Comparison of ENCODE assay signal across 16 cellular contexts in genomic region chr5:124790261-124790894, GRCh38. TPM values are rescaled to one million over a fixed set of nuclear protein-coding genes. Genes with fewer than 3 reads are reported as not detected.
A peak's percentile ranks its signal among the peaks of the same experiment; 100 is the strongest.
DNase-seq lines count a peak whose midpoint lies in the region; ATAC-seq, FAIRE-seq and TF ChIP-seq lines count a peak whose summit lies in the region.
"Had no signal": no experiment of that assay in that cellular context is flagged by ENCODE, and none has a peak within 500 bp of the region (broad histone marks: within the 10 kb centered on the region; RNA-seq: fewer than 3 reads in every experiment).

No MANE protein-coding gene starts in this region.

- BruUV-seq in PC-3 (replicated peaks; lab: Mats Ljungman, UMichigan) (no TSS peak), endothelial cell of umbilical vein (replicated peaks; lab: Mats Ljungman, UMichigan) (no TSS peak)

- FAIRE-seq in endothelial cell of umbilical vein (lab: Jason Lieb, UNC) = no peak

- H3F3A ChIP-seq in PC-3 (ENCODE audit: low read length, unreplicated experiment) = no peaks in the 10 kb centered on the region

- H3K9me1 ChIP-seq in endothelial cell of umbilical vein (replicated peaks; ENCODE audit: control insufficient read depth, extremely low read depth, insufficient read depth, low read length) = no peaks in the 10 kb centered on the region

- no peak for TF ChIP-seq POLR2A in endothelial cell of umbilical vein (IDR thresholded peaks at IDR 0.05; ENCODE audit: low read depth, low read length)

- no peak overlapping the region for H3K27ac Mint-ChIP-seq in T-helper 17 cell

- H4K20me1 ChIP-seq in PC-3 (ENCODE audit: low read length) (no peaks in the 10 kb centered on the region), endothelial cell of umbilical vein (replicated peaks; ENCODE audit: control insufficient read depth, extremely low read depth, insufficient read depth, low read length) (no peaks in the 10 kb centered on the region)

- intact Hi-C loops in PC-3 (cut with micrococcal nuclease) (loop anchor here (2.0 kb wide), 1 partner anchor 44 kb away; the partner anchor contains the start of gene ZNF608), endothelial cell of umbilical vein (cut with micrococcal nuclease) (no loop called here)

- no peak overlapping the region for H2AFZ ChIP-seq in PC-3 (ENCODE audit: low read length)
- H2AFZ ChIP-seq in endothelial cell of umbilical vein (ENCODE audit: low read depth, low read length) = no peak overlapping the region

- H3K27me3 Mint-ChIP-seq in T-helper 17 cell = no peaks in the 10 kb centered on the region

- H3K9me3 ChIP-seq in PC-3 (ENCODE audit: low read length) = no peaks in the 10 kb centered on the region
- H3K9me3 ChIP-seq in endothelial cell of umbilical vein (replicated peaks; ENCODE audit: control insufficient read depth, insufficient read depth, low read length) = no peaks in the 10 kb centered on the region
- H3K9me3 ChIP-seq in mucosa of rectum (ENCODE audit: control insufficient read depth in 2 of 2, low read length in 2 of 2) = no peaks in the 10 kb centered on the region
- H3K9me3 ChIP-seq in T-helper 17 cell (ENCODE audit: control insufficient read depth, low read length, poor library complexity, severe bottlenecking) = no peaks in the 10 kb centered on the region

- DNase-seq in AG08396 (ENCODE audit: low spot score) (peak; percentile 17), PC-3 (peak; percentile 29), endothelial cell of umbilical vein (ENCODE audit: low read depth, low spot score) (peak; percentile 21), DMS53 (lab: John Stamatoyannopoulos, UW) (no peak), T-helper 17 cell (no peak), ecto neural progenitor cell (ENCODE audit: low spot score) (no peak)
- DNase-seq in activated CD8-positive, alpha-beta memory T cell treated with anti-CD3 and anti-CD28 coated beads, Interleukin-2, amount 50 U/mL, for 48 hours = no peak
- DNase-seq: activated CD4-positive, alpha-beta T cell treated with anti-CD3 and anti-CD28 coated beads for 4 hours; activated T-cell treated with anti-CD3 and anti-CD28 coated beads, Interleukin-2, amount 50 U/mL, for 4 hours; effector CD8-positive, alpha-beta T cell; NCI-H510A; stimulated activated CD4-positive, alpha-beta T cell treated with anti-CD3 and anti-CD28 coated beads, Interleukin-12 subunit alpha, Interleukin-12 subunit beta, amount 100 ng/mL, for 4 hours had no signal

- no peaks in the 10 kb centered on the region for H3K27me3 ChIP-seq in PC-3 (ENCODE audit: low read length)
- no peaks in the 10 kb centered on the region for H3K27me3 ChIP-seq in endothelial cell of umbilical vein (ENCODE audit: control insufficient read depth in 2 of 2, insufficient read depth in 2 of 2, low read length in 2 of 2)
- no peaks in the 10 kb centered on the region for H3K27me3 ChIP-seq in mucosa of rectum (ENCODE audit: control insufficient read depth in 2 of 2, insufficient read depth in 2 of 2, low read length in 2 of 2)

- dilution Hi-C loops in endothelial cell of umbilical vein (cut with MboI; ENCODE audit: extremely low pct_ligation_motif_present, low sequenced_read_pairs) = no loop called here

- POLR2A ChIA-PET in PC-3 (lab: Charles Lee; ENCODE audit: unreplicated experiment) = no interaction called here
- POLR2A ChIA-PET in endothelial cell of umbilical vein (lab: Charles Lee) = no interaction called here

- TF ChIP-seq CTCF in PC-3 (conservative IDR thresholded peaks at IDR 0.05; ENCODE audit: low read depth, low read length) = no peak
- TF ChIP-seq CTCF in endothelial cell of umbilical vein (IDR thresholded peaks at IDR 0.05; ENCODE audit: extremely low read depth in 1 of 2, insufficient read depth in 1 of 2, low read depth in 1 of 2, low read length in 2 of 2) = no peak

- CTCF ChIA-PET in PC-3 (lab: Charles Lee) (no interaction called here), endothelial cell of umbilical vein (lab: Charles Lee) (interaction anchor here (0.7 to 1.0 kb wide), 2 partner anchors 17 to 42 kb away, joined by 3 read pairs; no protein-coding TSS in a partner anchor)

- no peaks in the 10 kb centered on the region for H3K79me2 ChIP-seq in PC-3 (ENCODE audit: low read length)
- H3K79me2 ChIP-seq in endothelial cell of umbilical vein (ENCODE audit: control insufficient read depth, insufficient read depth, low read length) = no peaks in the 10 kb centered on the region

- no peaks in the 10 kb centered on the region for H3K36me3 ChIP-seq in PC-3 (ENCODE audit: low read depth, low read length)
- no peaks in the 10 kb centered on the region for H3K36me3 ChIP-seq in endothelial cell of umbilical vein (ENCODE audit: control insufficient read depth in 2 of 2, extremely low read depth in 1 of 2, insufficient read depth in 2 of 2, low read length in 2 of 2)
- H3K36me3 ChIP-seq in mucosa of rectum (ENCODE audit: control insufficient read depth in 2 of 2, insufficient read depth in 2 of 2, low read length in 2 of 2) = no peaks in the 10 kb centered on the region

- H3K27ac ChIP-seq in PC-3 (ENCODE audit: low read length) = 0 out of 2 replicates have a peak overlapping the region, but pooled peaks have one; percentile 15
- H3K27ac ChIP-seq in endothelial cell of umbilical vein (ENCODE audit: insufficient read depth, low read depth, low read length) = no peak overlapping the region
- H3K27ac ChIP-seq in mucosa of rectum (ENCODE audit: low read depth in 2 of 2, low read length in 2 of 2) = peak overlapping the region; percentile 84 to 87

- H3K36me3 Mint-ChIP-seq in T-helper 17 cell (ENCODE audit: low read depth) = no peaks in the 10 kb centered on the region

- H3K9ac ChIP-seq in PC-3 (ENCODE audit: low read length) (no peak overlapping the region), endothelial cell of umbilical vein (replicated peaks; ENCODE audit: extremely low read depth, insufficient read depth, low read length) (no peak overlapping the region), mucosa of rectum (ENCODE audit: low read depth in 1 of 2, low read length in 2 of 2) (peak overlapping the region in 1 of 2 donors; percentile 26)

- H3K4me3 ChIP-seq in PC-3 (ENCODE audit: low read length) = no peak overlapping the region
- H3K4me3 ChIP-seq in endothelial cell of umbilical vein (replicated peaks in 1 of 3; ENCODE audit: insufficient read depth in 1 of 3, low read depth in 1 of 3, low read length in 3 of 3) = no peak overlapping the region
- peak overlapping the region in 1 of 2 donors; percentile 8 for H3K4me3 ChIP-seq in mucosa of rectum (ENCODE audit: low read length in 2 of 2)

- H3K9me2 ChIP-seq in PC-3 (replicated peaks; ENCODE audit: low read length) = no peaks in the 10 kb centered on the region

- H3K4me1 ChIP-seq in PC-3 (ENCODE audit: insufficient read depth, low read length) (peaks cover 15% of the 10 kb centered on the region), endothelial cell of umbilical vein (ENCODE audit: control insufficient read depth, extremely low read depth, insufficient read depth, low read length) (no peaks in the 10 kb centered on the region), mucosa of rectum (ENCODE audit: control insufficient read depth in 2 of 2, insufficient read depth in 2 of 2, low read length in 2 of 2) (peaks cover 12 to 25% of the 10 kb centered on the region in 2 donors)

- ATAC-seq in PC-3 (peak; percentile 62), T-helper 17 cell (no peak)
- ATAC-seq: activated T-cell treated with anti-CD3 and anti-CD28 coated beads, Interleukin-2, amount 50 U/mL, for 4 hours; left lobe of liver had no signal

- H3K4me2 ChIP-seq in PC-3 (ENCODE audit: low read length) (no peak overlapping the region), endothelial cell of umbilical vein (ENCODE audit: insufficient read depth, low read length) (no peak overlapping the region)

- H3K4me3 Mint-ChIP-seq in T-helper 17 cell = no peak overlapping the region
- H3K4me3 Mint-ChIP-seq: activated T-cell treated with anti-CD3 and anti-CD28 coated beads, Interleukin-2, amount 50 U/mL, for 4 hours; neural crest cell had no signal

- no peaks in the 10 kb centered on the region for H3K4me1 Mint-ChIP-seq in T-helper 17 cell

TF ChIP-seq in endothelial cell of umbilical vein, 7 proteins besides CTCF, POLR2A, EP300 and RAD21:
- no peak for TF ChIP-seq JUN (IDR thresholded peaks at IDR 0.05; ENCODE audit: borderline replicate concordance, insufficient read depth, insufficient read length, low read depth)
- TF ChIP-seq MAX (IDR thresholded peaks at IDR 0.05; ENCODE audit: insufficient read depth, insufficient read length) = no peak
- no peak for TF ChIP-seq FOS (IDR thresholded peaks at IDR 0.05; ENCODE audit: borderline replicate concordance, insufficient read depth, low read length)
- TF ChIP-seq EZH2 (IDR thresholded peaks at IDR 0.05; ENCODE audit: borderline replicate concordance, low read depth, low read length, severe bottlenecking) = no peak
- no peak for TF ChIP-seq GATA2 (IDR thresholded peaks at IDR 0.05; ENCODE audit: insufficient read depth, insufficient read length, low read depth, low read length)
- no peak for TF ChIP-seq POLR2AphosphoS5 (IDR thresholded peaks at IDR 0.05; ENCODE audit: insufficient read depth, low read depth, low read length)
- no peak for TF ChIP-seq MYC (IDR thresholded peaks at IDR 0.05; ENCODE audit: low read depth, low read length)

RNA-seq across cellular contexts. Expression of gene ZNF608, which starts 43.9 kb away (rescaled TPM):
- total RNA-seq in PC-3 (2014; rRNA removed) (0.95 and 1.2 TPM in 2 replicates), endothelial cell of umbilical vein (29.8 and 33.6 TPM in 2 replicates), T-helper 17 cell (under 1 TPM; 0.16 to 0.42 TPM)
- 10.6 and 16.2 TPM in 2 replicates for polyA plus RNA-seq in endothelial cell of umbilical vein
- polyA plus RNA-seq in endothelial cell of umbilical vein (2011; cell fraction: cytosol; rRNA removed) = 14.6 and 15.8 TPM in 2 replicates
- 39.5 and 45.2 TPM in 2 replicates for polyA plus RNA-seq in endothelial cell of umbilical vein (2011; cell fraction: nucleus; rRNA removed)
- 14.6 and 21.7 TPM in 2 replicates for polyA plus RNA-seq in endothelial cell of umbilical vein (2012)
- polyA minus RNA-seq in endothelial cell of umbilical vein = 23.4 and 26.0 TPM in 2 replicates
- polyA minus RNA-seq in endothelial cell of umbilical vein (2011; cell fraction: cytosol; rRNA and poly(A)+ RNA removed) = not detected
- 63.4 and 70.7 TPM in 2 replicates for polyA minus RNA-seq in endothelial cell of umbilical vein (2011; cell fraction: nucleus; rRNA and poly(A)+ RNA removed)
- total RNA-seq: T-helper 2 cell treated with Interferon-gamma antibody and Interleukin-4, amounts not matched to agents 100 ng/mL and 5 ng/mL, for 36 hours had no signal

Comparison
In these comparisons a context has a peak if more than half of its experiments do, and no peak if none do; other contexts are left out.
1. DNase-seq: peak in AG08396 (single experiment), PC-3 (single experiment) and endothelial cell of umbilical vein (single experiment); none in DMS53 (single experiment), T-helper 17 cell (0 of 3), ecto neural progenitor cell (single experiment) and activated CD8-positive, alpha-beta memory T cell treated with anti-CD3 and anti-CD28 coated beads, Interleukin-2, amount 50 U/mL, for 48 hours (single experiment).
2. RNA of gene ZNF608, which starts 43.9 kb away (total RNA-seq): 29.8 to 33.6 TPM in endothelial cell of umbilical vein; 0.95 to 1.2 TPM in PC-3 and 0.16 to 0.42 TPM in T-helper 17 cell; every median in the first group is over 10 times any median in the second.